Comparison of ENCODE assay signal across 23 cellular contexts in genomic region chr3:37885831-37886230, GRCh38. TPM values are rescaled to one million over a fixed set of nuclear protein-coding genes. Genes with fewer than 3 reads are reported as not detected.
DNase-seq lines count a peak whose midpoint lies in the region; ATAC-seq and TF ChIP-seq lines count a peak whose summit lies in the region.
"Had no signal": no experiment of that assay in that cellular context is flagged by ENCODE, and none has a peak within 500 bp of the region (broad histone marks: within the 10 kb centered on the region; RNA-seq: fewer than 3 reads in every experiment).

No MANE protein-coding gene starts in this region.

- peaks cover 12% of the 10 kb centered on the region for H3K36me3 Mint-ChIP-seq in type B pancreatic cell
- H3K36me3 Mint-ChIP-seq: CD4-positive, alpha-beta memory T cell had no signal

- H3K27me3 Mint-ChIP-seq in type B pancreatic cell, result no peaks in the 10 kb centered on the region

- H3K36me3 ChIP-seq in lower lobe of right lung, result no peaks in the 10 kb centered on the region

- no peak for ATAC-seq in lower lobe of right lung
- ATAC-seq: A549 had no signal

- H3K4me3 ChIP-seq in fibroblast of villous mesenchyme (ENCODE audit: low read depth, low read length), result no peak overlapping the region
- no peak overlapping the region for H3K4me3 ChIP-seq in lower lobe of right lung
- H3K4me3 ChIP-seq: A549 had no signal

- H3K9me3 Mint-ChIP-seq in type B pancreatic cell, result no peaks in the 10 kb centered on the region
- H3K9me3 Mint-ChIP-seq: CD4-positive, alpha-beta memory T cell had no signal

- no peak overlapping the region for H3K4me3 Mint-ChIP-seq in type B pancreatic cell

- no peaks in the 10 kb centered on the region for H3K27me3 ChIP-seq in lower lobe of right lung (ENCODE audit: low read depth)

- intact Hi-C loops in lower lobe of right lung (cut with DNase I) (no loop called here), posterior vena cava (cut with DNase I) (no loop called here)

- peaks cover 16% of the 10 kb centered on the region for H3K4me1 Mint-ChIP-seq in type B pancreatic cell (ENCODE audit: unreplicated experiment)
- H3K4me1 Mint-ChIP-seq: CD4-positive, alpha-beta memory T cell had no signal

- H3K4me1 ChIP-seq in lower lobe of right lung, result peaks cover 55% of the 10 kb centered on the region
- H3K4me1 ChIP-seq: A549 had no signal

- H3K9me3 ChIP-seq in lower lobe of right lung, result no peaks in the 10 kb centered on the region
- H3K9me3 ChIP-seq: A549 had no signal

- DNase-seq in caudate nucleus (lab: John Stamatoyannopoulos, UW) (no peak), fibroblast of villous mesenchyme (ENCODE audit: low read depth) (peak; percentile 18), lower lobe of right lung (no peak), type B pancreatic cell (ENCODE audit: extremely low spot score, unreplicated experiment) (no peak), Ammon's horn (ENCODE audit: low spot score) (no peak), posterior vena cava (ENCODE audit: low spot score) (no peak), cerebellum (ENCODE audit: low spot score) (no peak)
- DNase-seq: AML-193; C1 segment of cervical spinal cord; CD4-positive, alpha-beta memory T cell; COR-L47; DMS53; Karpas-422; NCI-H1092; NCI-H1417 treated with DMSO at 0.1 percent for 48 hours; NCI-H1694 treated with DMSO at 0.1 percent for 48 hours; NCI-H2081; NCI-H2227 treated with DMSO at 0.1 percent for 48 hours; NCI-H526 treated with DMSO at 0.1 percent for 48 hours; RPMI8226; SHP77 had no signal

- H3K27ac Mint-ChIP-seq in type B pancreatic cell, result peak overlapping the region; percentile 52
- H3K27ac Mint-ChIP-seq: CD4-positive, alpha-beta memory T cell had no signal

- H3K27ac ChIP-seq in caudate nucleus (ENCODE audit: low read depth, low read length) (peak overlapping the region; percentile 27), lower lobe of right lung (peak overlapping the region; percentile 8)
- H3K27ac ChIP-seq: A549, HL-60 had no signal

- TF ChIP-seq CTCF in fibroblast of villous mesenchyme (IDR thresholded peaks at IDR 0.05; ENCODE audit: insufficient read depth, low read depth, low read length) (no peak), lower lobe of right lung (IDR thresholded peaks at IDR 0.05) (no peak), type B pancreatic cell (conservative IDR thresholded peaks at IDR 0.05) (no peak)

RNA-seq across cellular contexts. Expression of gene CTDSPL, which starts 24.2 kb away (rescaled TPM):
- total RNA-seq in fibroblast of villous mesenchyme (31.6 and 61.7 TPM in 2 replicates), lower lobe of right lung (60.3 TPM), type B pancreatic cell (ENCODE audit: low replicate concordance) (72.7 and 98.4 TPM in 2 replicates), posterior vena cava (10 to 100 TPM; 41.3 to 45.7 TPM), cerebellum (18.5 TPM)
